ENCODE assay signal across 8 cellular contexts in the genomic region with DNA sequence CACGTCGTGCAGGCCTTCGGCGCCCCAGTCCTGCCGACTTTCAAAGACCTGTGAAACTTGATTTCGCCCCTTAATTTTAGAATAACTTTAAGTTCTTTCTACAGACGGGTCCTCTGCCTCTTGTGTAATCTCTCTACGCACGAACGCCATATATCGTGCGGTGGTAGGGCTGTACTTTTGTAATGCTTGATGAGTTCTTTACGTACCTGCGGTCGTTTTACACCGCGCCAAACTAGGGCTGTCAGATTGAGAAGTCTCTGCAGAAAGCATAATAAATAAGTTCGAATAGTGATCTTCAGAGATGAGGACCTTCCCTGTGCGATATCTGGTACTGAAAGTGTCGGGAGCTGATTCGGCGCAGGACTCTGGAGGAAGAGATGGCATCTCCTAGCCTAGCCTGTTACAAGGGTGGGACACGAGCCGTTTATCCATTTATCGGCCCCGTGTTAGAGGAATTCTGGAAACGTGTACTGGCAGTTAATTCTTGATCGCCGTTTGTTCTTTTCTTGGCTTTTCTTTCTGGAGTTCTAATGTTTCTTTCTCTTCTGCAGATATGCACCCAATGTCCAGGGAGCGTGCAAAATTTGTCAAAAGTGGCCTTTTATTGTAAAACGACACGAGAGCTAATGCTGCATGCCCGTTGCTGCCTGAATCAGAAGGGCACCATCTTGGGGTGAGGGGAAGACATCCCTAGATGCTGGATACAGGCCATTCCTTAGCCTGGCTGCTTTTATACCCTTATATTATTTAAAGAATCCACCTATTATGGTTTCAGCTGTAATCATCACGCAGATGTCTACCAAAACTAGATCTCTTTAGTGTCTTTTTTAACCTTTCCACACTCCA. TPM values are rescaled to one million over a fixed set of nuclear protein-coding genes. Genes with fewer than 3 reads are reported as not detected.
DNase-seq lines count a peak whose midpoint lies in the region; TF ChIP-seq lines count a peak whose summit lies in the region.

No MANE protein-coding gene starts in this region.

- peak overlapping the region; percentile 99 for H3K27ac Mint-ChIP-seq in progenitor cell of endocrine pancreas

- no peak for TF ChIP-seq CTCF in progenitor cell of endocrine pancreas (IDR thresholded peaks at IDR 0.05; ENCODE audit: unreplicated experiment)

- no peaks in the 10 kb centered on the region for H3K27me3 Mint-ChIP-seq in progenitor cell of endocrine pancreas

- H3K9me3 Mint-ChIP-seq in progenitor cell of endocrine pancreas (ENCODE audit: low read depth) = no peaks in the 10 kb centered on the region

- peak; percentile 33 for DNase-seq in NCI-H1092 treated with DMSO at 0.1 percent for 48 hours (lab: John Stamatoyannopoulos, UW)
- DNase-seq in NCI-H1092 (lab: John Stamatoyannopoulos, UW) = no peak
- DNase-seq in HCEC 1CT = peak; percentile 22
- DNase-seq in NCI-H526 (lab: John Stamatoyannopoulos, UW) = peak; percentile 41 to 71
- peak; percentile 19 for DNase-seq in activated T-helper 9 cell treated with anti-CD3 and anti-CD28 coated beads, Interleukin-2, amount 50 U/mL, for 16 hours (ENCODE audit: low read depth)
- peak; percentile 32 for DNase-seq in glomerular visceral epithelial cell (ENCODE audit: extremely low spot score)
- DNase-seq in progenitor cell of endocrine pancreas (ENCODE audit: low spot score, unreplicated experiment) = no peak
- no peak for DNase-seq in NCI-H1048 (lab: John Stamatoyannopoulos, UW)

- H3K4me1 Mint-ChIP-seq in progenitor cell of endocrine pancreas (ENCODE audit: low read depth) = peaks cover 23% of the 10 kb centered on the region

- H3K4me3 Mint-ChIP-seq in progenitor cell of endocrine pancreas (ENCODE audit: low read depth) = peak overlapping the region; percentile 88

- peaks cover 3% of the 10 kb centered on the region for H3K36me3 Mint-ChIP-seq in progenitor cell of endocrine pancreas (ENCODE audit: insufficient read depth)

RNA-seq across cellular contexts. Expression of a gene that starts 0.8 kb away (rescaled TPM):
- total RNA-seq in progenitor cell of endocrine pancreas = 66.7 and 70.8 TPM in 2 replicates

RNA-seq across cellular contexts. Expression of a gene that starts 1.0 kb away (rescaled TPM):
- total RNA-seq in progenitor cell of endocrine pancreas = 96.4 and 107 TPM in 2 replicates

RNA-seq across cellular contexts. Expression of a gene that starts 4.3 kb away (rescaled TPM):
- total RNA-seq in progenitor cell of endocrine pancreas = 59.3 and 59.7 TPM in 2 replicates

RNA-seq across cellular contexts. Expression of a gene that starts 50.0 kb away (rescaled TPM):
- total RNA-seq in progenitor cell of endocrine pancreas = not detected in 2 replicates

Comparison
In these comparisons a context has a peak if more than half of its experiments do, and no peak if none do; other contexts are left out.
1. DNase-seq: peak in NCI-H1092 treated with DMSO at 0.1 percent for 48 hours (single experiment), HCEC 1CT (single experiment), NCI-H526 (2 of 2), activated T-helper 9 cell treated with anti-CD3 and anti-CD28 coated beads, Interleukin-2, amount 50 U/mL, for 16 hours (single experiment) and glomerular visceral epithelial cell (single experiment); none in NCI-H1092 (single experiment), progenitor cell of endocrine pancreas (single experiment) and NCI-H1048 (single experiment).